ENCODE assay signal across 15 cellular contexts in the genomic region with DNA sequence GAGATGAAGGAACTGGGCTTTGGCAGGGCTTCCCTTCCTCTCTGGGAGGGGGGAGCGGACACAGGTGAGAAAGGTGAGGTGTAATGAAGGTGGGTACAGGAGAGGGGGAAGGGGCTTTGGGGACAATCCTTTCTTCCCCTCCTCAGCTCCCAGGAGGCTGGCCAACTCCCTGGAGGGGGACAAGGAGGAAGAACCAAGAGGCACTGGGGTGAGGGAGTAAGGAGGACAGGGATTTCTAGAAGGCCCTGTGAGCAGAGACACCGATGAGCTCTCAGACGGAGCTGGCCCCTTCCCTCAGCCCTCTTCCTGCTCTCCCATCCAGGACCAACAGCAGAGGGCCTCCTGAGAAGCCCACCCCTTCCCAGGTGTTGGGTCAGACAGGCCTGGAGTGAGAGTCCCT. TPM values are rescaled to one million over a fixed set of nuclear protein-coding genes. Genes with fewer than 3 reads are reported as not detected.
DNase-seq lines count a peak whose midpoint lies in the region; ATAC-seq and TF ChIP-seq lines count a peak whose summit lies in the region.
"Had no signal": no experiment of that assay in that cellular context is flagged by ENCODE, and none has a peak within 500 bp of the region (broad histone marks: within the 10 kb centered on the region; RNA-seq: fewer than 3 reads in every experiment).

No MANE protein-coding gene starts in this region.

- peaks cover 8% of the 10 kb centered on the region for H3K36me3 Mint-ChIP-seq in effector memory CD8-positive, alpha-beta T cell (ENCODE audit: insufficient read depth)
- H3K36me3 Mint-ChIP-seq in natural killer cell (no peaks in the 10 kb centered on the region), type B pancreatic cell (no peaks in the 10 kb centered on the region)
- H3K36me3 Mint-ChIP-seq: activated naive CD8-positive, alpha-beta T cell had no signal

- CTCF ChIA-PET in SK-N-SH (lab: Yijun Ruan, JAX) = no interaction called here

- TF ChIP-seq EP300 in SK-N-SH (IDR thresholded peaks at IDR 0.05; ENCODE audit: borderline replicate concordance in 1 of 2, low read depth in 1 of 2, low read length in 1 of 2) = no peak

- ATAC-seq in SK-N-SH treated with all-trans-retinoic acid at 6 μM for 48 hours (no peak), natural killer cell (no peak)
- ATAC-seq in effector memory CD8-positive, alpha-beta T cell (replicated peaks) = no peak

- peaks cover 37 to 53% of the 10 kb centered on the region in 2 experiments for H3K4me1 ChIP-seq in SK-N-SH (ENCODE audit: control insufficient read depth in 1 of 2, insufficient read depth in 2 of 2, low read depth in 1 of 2, low read length in 1 of 2)

- POLR2A ChIA-PET in SK-N-SH (lab: Yijun Ruan, JAX) = no interaction called here

- H3K4me3 ChIP-seq in SK-N-SH (ENCODE audit: low read depth in 2 of 2, low read length in 1 of 2) = no peak overlapping the region

- no peaks in the 10 kb centered on the region for H3K9me2 ChIP-seq in SK-N-SH

- no peak for TF ChIP-seq CTCF in SK-N-SH (IDR thresholded peaks at IDR 0.05)
- no peak for TF ChIP-seq CTCF in natural killer cell (IDR thresholded peaks at IDR 0.05)
- TF ChIP-seq CTCF in type B pancreatic cell (conservative IDR thresholded peaks at IDR 0.05) = no peak

- WGBS in SK-N-SH (ENCODE audit: low lambda C conversion rate) = 80% methylated on average over 2 of the region's 3 CpGs

- peak overlapping the region; percentile 5 to 80 for H3K4me3 Mint-ChIP-seq in effector memory CD8-positive, alpha-beta T cell
- H3K4me3 Mint-ChIP-seq in natural killer cell (peak overlapping the region; percentile 26), type B pancreatic cell (no peak overlapping the region)
- H3K4me3 Mint-ChIP-seq: activated naive CD8-positive, alpha-beta T cell; H9 had no signal

- peaks cover 50 to 76% of the 10 kb centered on the region in 2 donors for H3K4me1 Mint-ChIP-seq in effector memory CD8-positive, alpha-beta T cell (ENCODE audit: low read depth in 2 of 2)
- H3K4me1 Mint-ChIP-seq in natural killer cell (peaks cover 76 to 89% of the 10 kb centered on the region in 2 donors), type B pancreatic cell (ENCODE audit: unreplicated experiment) (peaks cover 54% of the 10 kb centered on the region)

- 0 out of 2 replicates have a peak overlapping the region, but pooled peaks have one; percentile 48 for H3K4me2 ChIP-seq in SK-N-SH

- no peaks in the 10 kb centered on the region for H3K79me2 ChIP-seq in SK-N-SH (ENCODE audit: insufficient read depth)

- no peaks in the 10 kb centered on the region for H3K9me3 Mint-ChIP-seq in effector memory CD8-positive, alpha-beta T cell
- no peaks in the 10 kb centered on the region for H3K9me3 Mint-ChIP-seq in natural killer cell
- no peaks in the 10 kb centered on the region for H3K9me3 Mint-ChIP-seq in type B pancreatic cell

- no peaks in the 10 kb centered on the region for H3K9me3 ChIP-seq in SK-N-SH

- no peaks in the 10 kb centered on the region for H3K27me3 ChIP-seq in SK-N-SH (ENCODE audit: insufficient read depth)

- H4K20me1 ChIP-seq in SK-N-SH (ENCODE audit: insufficient read depth) = no peaks in the 10 kb centered on the region

- peak overlapping the region; percentile 35 to 96 for H3K27ac Mint-ChIP-seq in effector memory CD8-positive, alpha-beta T cell
- H3K27ac Mint-ChIP-seq in natural killer cell (peak overlapping the region; percentile 70 to 85), type B pancreatic cell (peak overlapping the region; percentile 92)
- H3K27ac Mint-ChIP-seq: activated naive CD8-positive, alpha-beta T cell had no signal

- intact Hi-C loops in natural killer cell (cut with micrococcal nuclease) = loop anchor here (2.0 to 5.0 kb wide), 2 partner anchors 35 to 53 kb away; partner anchors contain the start of gene PLEKHG3

- no peaks in the 10 kb centered on the region for H3K27me3 Mint-ChIP-seq in effector memory CD8-positive, alpha-beta T cell
- H3K27me3 Mint-ChIP-seq in natural killer cell (ENCODE audit: low read depth in 2 of 2) (peaks cover 0 to 12% of the 10 kb centered on the region in 2 donors), type B pancreatic cell (no peaks in the 10 kb centered on the region)

- no peak for DNase-seq in SK-N-SH
- DNase-seq in effector memory CD8-positive, alpha-beta T cell = no peak
- no peak for DNase-seq in natural killer cell
- DNase-seq in type B pancreatic cell (ENCODE audit: extremely low spot score, unreplicated experiment) = no peak
- DNase-seq in activated CD4-positive, CD25-positive, alpha-beta regulatory T cell treated with anti-CD3 and anti-CD28 coated beads, Interleukin-2, amount 50 U/mL, for 72 hours = no peak
- no peak for DNase-seq in NCI-H1092 (lab: John Stamatoyannopoulos, UW)
- DNase-seq in dedifferentiated amniotic fluid mesenchymal stem cell (ENCODE audit: extremely low spot score) = no peak
- DNase-seq: COR-L47; GF-D8; H9; NCI-H2029; stimulated activated naive CD4-positive, alpha-beta T cell treated with Interleukin-2 at 50 U/mL for 16 hours had no signal

- H2AFZ ChIP-seq in SK-N-SH (ENCODE audit: low read depth) = no peak overlapping the region

- H3K27ac ChIP-seq in SK-N-SH (ENCODE audit: low read depth in 2 of 2, low read length in 1 of 2) = peak overlapping the region in 1 of 2 experiments; percentile 65; a peak in 1 of 4 replicates
- H3K27ac ChIP-seq: 22Rv1 had no signal

- no peaks in the 10 kb centered on the region for H3K36me3 ChIP-seq in SK-N-SH (replicated peaks in 1 of 2; ENCODE audit: control insufficient read depth in 1 of 2, insufficient read depth in 2 of 2, low read length in 1 of 2)

- no peak for TF ChIP-seq RAD21 in SK-N-SH (IDR thresholded peaks at IDR 0.05; ENCODE audit: low read length)

- no peak overlapping the region for H3K9ac ChIP-seq in SK-N-SH

- H3F3A ChIP-seq in SK-N-SH (replicated peaks; ENCODE audit: insufficient read depth) = peaks cover 4% of the 10 kb centered on the region

TF ChIP-seq in SK-N-SH, 30 proteins besides CTCF, POLR2A, EP300 and RAD21 (continues in another document):
- TF ChIP-seq, protein P1, sequence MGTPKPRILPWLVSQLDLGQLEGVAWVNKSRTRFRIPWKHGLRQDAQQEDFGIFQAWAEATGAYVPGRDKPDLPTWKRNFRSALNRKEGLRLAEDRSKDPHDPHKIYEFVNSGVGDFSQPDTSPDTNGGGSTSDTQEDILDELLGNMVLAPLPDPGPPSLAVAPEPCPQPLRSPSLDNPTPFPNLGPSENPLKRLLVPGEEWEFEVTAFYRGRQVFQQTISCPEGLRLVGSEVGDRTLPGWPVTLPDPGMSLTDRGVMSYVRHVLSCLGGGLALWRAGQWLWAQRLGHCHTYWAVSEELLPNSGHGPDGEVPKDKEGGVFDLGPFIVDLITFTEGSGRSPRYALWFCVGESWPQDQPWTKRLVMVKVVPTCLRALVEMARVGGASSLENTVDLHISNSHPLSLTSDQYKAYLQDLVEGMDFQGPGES (IDR thresholded peaks at IDR 0.05; ENCODE audit: low read depth, low read length) = no peak
- TF ChIP-seq FOSL2 (IDR thresholded peaks at IDR 0.05; ENCODE audit: borderline replicate concordance, low read depth) (no peak), TCF12 (IDR thresholded peaks at IDR 0.05) (no peak), TAF1 (IDR thresholded peaks at IDR 0.05; ENCODE audit: borderline replicate concordance, low read depth, low read length) (no peak)

TF ChIP-seq in SK-N-SH treated with all-trans-retinoic acid at 6 μM for 48 hours, 23 proteins besides CTCF, POLR2A, EP300 and RAD21:
- TF ChIP-seq RARB (CRISPR knock-in tag; IDR thresholded peaks at IDR 0.05) = no peak
- no peak for TF ChIP-seq GLIS3 (CRISPR knock-in tag; IDR thresholded peaks at IDR 0.05)
- TF ChIP-seq BACH2 (CRISPR knock-in tag; IDR thresholded peaks at IDR 0.05; ENCODE audit: borderline replicate concordance) = no peak
- TF ChIP-seq OSR1 (CRISPR knock-in tag; IDR thresholded peaks at IDR 0.05) = no peak
- TF ChIP-seq SNAI2 (CRISPR knock-in tag; IDR thresholded peaks at IDR 0.05) = no peak
- no peak for TF ChIP-seq ZNF8 (CRISPR knock-in tag; IDR thresholded peaks at IDR 0.05)
- no peak for TF ChIP-seq TOX (CRISPR knock-in tag; IDR thresholded peaks at IDR 0.05; ENCODE audit: borderline replicate concordance)
- TF ChIP-seq, protein P2, sequence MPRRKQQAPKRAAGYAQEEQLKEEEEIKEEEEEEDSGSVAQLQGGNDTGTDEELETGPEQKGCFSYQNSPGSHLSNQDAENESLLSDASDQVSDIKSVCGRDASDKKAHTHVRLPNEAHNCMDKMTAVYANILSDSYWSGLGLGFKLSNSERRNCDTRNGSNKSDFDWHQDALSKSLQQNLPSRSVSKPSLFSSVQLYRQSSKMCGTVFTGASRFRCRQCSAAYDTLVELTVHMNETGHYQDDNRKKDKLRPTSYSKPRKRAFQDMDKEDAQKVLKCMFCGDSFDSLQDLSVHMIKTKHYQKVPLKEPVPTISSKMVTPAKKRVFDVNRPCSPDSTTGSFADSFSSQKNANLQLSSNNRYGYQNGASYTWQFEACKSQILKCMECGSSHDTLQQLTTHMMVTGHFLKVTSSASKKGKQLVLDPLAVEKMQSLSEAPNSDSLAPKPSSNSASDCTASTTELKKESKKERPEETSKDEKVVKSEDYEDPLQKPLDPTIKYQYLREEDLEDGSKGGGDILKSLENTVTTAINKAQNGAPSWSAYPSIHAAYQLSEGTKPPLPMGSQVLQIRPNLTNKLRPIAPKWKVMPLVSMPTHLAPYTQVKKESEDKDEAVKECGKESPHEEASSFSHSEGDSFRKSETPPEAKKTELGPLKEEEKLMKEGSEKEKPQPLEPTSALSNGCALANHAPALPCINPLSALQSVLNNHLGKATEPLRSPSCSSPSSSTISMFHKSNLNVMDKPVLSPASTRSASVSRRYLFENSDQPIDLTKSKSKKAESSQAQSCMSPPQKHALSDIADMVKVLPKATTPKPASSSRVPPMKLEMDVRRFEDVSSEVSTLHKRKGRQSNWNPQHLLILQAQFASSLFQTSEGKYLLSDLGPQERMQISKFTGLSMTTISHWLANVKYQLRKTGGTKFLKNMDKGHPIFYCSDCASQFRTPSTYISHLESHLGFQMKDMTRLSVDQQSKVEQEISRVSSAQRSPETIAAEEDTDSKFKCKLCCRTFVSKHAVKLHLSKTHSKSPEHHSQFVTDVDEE (CRISPR knock-in tag; IDR thresholded peaks at IDR 0.05) = no peak
- no peak for TF ChIP-seq TCF4 (CRISPR knock-in tag; IDR thresholded peaks at IDR 0.05; ENCODE audit: borderline replicate concordance)
- TF ChIP-seq ZC3H10 (CRISPR knock-in tag; IDR thresholded peaks at IDR 0.05) = no peak

RNA-seq across cellular contexts. Expression of gene PLEKHG3, which starts 53.4 kb away (rescaled TPM):
- polyA plus RNA-seq in SK-N-SH (2012; rRNA removed) = 4.9 and 5.1 TPM in 2 replicates
- 2.6 and 4.0 TPM in 2 replicates for polyA plus RNA-seq in SK-N-SH (2012; cell fraction: cytosol; rRNA removed)
- polyA plus RNA-seq in SK-N-SH (2012; cell fraction: nucleus; rRNA removed) = 18.3 and 21.2 TPM in 2 replicates
- total RNA-seq in natural killer cell (100 to 1,000 TPM; 184 to 285 (median 225) TPM), type B pancreatic cell (ENCODE audit: low replicate concordance) (64.7 and 83.9 TPM in 2 replicates)
